In genomic region chr1:209266590-209267172, GRCh38 we compare ENCODE assay signal across 23 cellular contexts.
DNase-seq lines count a peak whose midpoint lies in the region; ATAC-seq, FAIRE-seq and TF ChIP-seq lines count a peak whose summit lies in the region.
"Had no signal": no experiment of that assay in that cellular context is flagged by ENCODE, and none has a peak within 500 bp of the region (broad histone marks: within the 10 kb centered on the region; RNA-seq: fewer than 3 reads in every experiment).

No MANE protein-coding gene starts in this region.

- no peak overlapping the region for H3K27ac ChIP-seq in breast epithelium
- H3K27ac ChIP-seq in left lung, result no peak overlapping the region
- H3K27ac ChIP-seq: cardiac muscle cell had no signal

- ATAC-seq in left lung, result peak; percentile 69
- ATAC-seq in activated CD8-positive, alpha-beta T cell treated with anti-CD3 and anti-CD28 coated beads for 36 hours, result no peak
- ATAC-seq: naive thymus-derived CD4-positive, alpha-beta T cell; stimulated activated naive CD8-positive, alpha-beta T cell treated with anti-CD3 and anti-CD28 coated beads, Interleukin-15, Interleukin-2, amounts not matched to agents 100 U/mL and 50 U/mL, for 24 hours had no signal

- H3K4me1 ChIP-seq in breast epithelium (no peaks in the 10 kb centered on the region), left lung (no peaks in the 10 kb centered on the region)

- intact Hi-C loops in MCF 10A (cut with micrococcal nuclease), result no loop called here
- intact Hi-C loops in breast epithelium (cut with DNase I; ENCODE audit: low total_unique reads), result no loop called here
- intact Hi-C loops in left lung (cut with DNase I), result no loop called here
- intact Hi-C loops in activated CD8-positive, alpha-beta T cell treated with anti-CD3 and anti-CD28 coated beads for 36 hours (cut with micrococcal nuclease), result no loop called here

- H3K27me3 Mint-ChIP-seq in MCF 10A (ENCODE audit: insufficient read depth, unreplicated experiment), result no peaks in the 10 kb centered on the region
- H3K27me3 Mint-ChIP-seq in activated CD8-positive, alpha-beta T cell treated with anti-CD3 and anti-CD28 coated beads for 36 hours, result peaks cover 2% of the 10 kb centered on the region
- H3K27me3 Mint-ChIP-seq: activated naive CD8-positive, alpha-beta T cell had no signal

- TF ChIP-seq CTCF in MCF 10A (IDR thresholded peaks at IDR 0.05; ENCODE audit: unreplicated experiment), result no peak
- no peak for TF ChIP-seq CTCF in breast epithelium (IDR thresholded peaks at IDR 0.05)
- no peak for TF ChIP-seq CTCF in bronchial epithelial cell (IDR thresholded peaks at IDR 0.05; ENCODE audit: insufficient read depth, low read length, severe bottlenecking)
- no peak for TF ChIP-seq CTCF in left lung (IDR thresholded peaks at IDR 0.05)
- no peak for TF ChIP-seq CTCF in activated CD8-positive, alpha-beta T cell treated with anti-CD3 and anti-CD28 coated beads for 36 hours (IDR thresholded peaks at IDR 0.05)

- DNase-seq in MCF 10A (ENCODE audit: unreplicated experiment) (peak; percentile 55), breast epithelium (ENCODE audit: low spot score in 2 of 2) (no peak), bronchial epithelial cell (ENCODE audit: low read depth) (peak; percentile 58), left lung (no peak), MV-4-11 (lab: John Stamatoyannopoulos, UW) (no peak), cerebellum (ENCODE audit: low spot score) (no peak), NCI-H2196 treated with DMSO at 0.1 percent for 48 hours (lab: John Stamatoyannopoulos, UW; ENCODE audit: unreplicated experiment) (no peak)
- no peak for DNase-seq in activated CD8-positive, alpha-beta T cell treated with anti-CD3 and anti-CD28 coated beads for 36 hours
- DNase-seq: activated CD4-positive, alpha-beta T cell treated with anti-CD3 and anti-CD28 coated beads, Interleukin-2, amount 50 U/mL, for 48 hours; activated T-cell treated with anti-CD3 and anti-CD28 coated beads, Interleukin-2, amount 50 U/mL, for 1 hour; effector CD4-positive, alpha-beta T cell; H9; Kasumi-1; naive thymus-derived CD4-positive, alpha-beta T cell; NCI-H1436 treated with DMSO at 0.1 percent for 48 hours; NCI-H2227 treated with DMSO at 0.1 percent for 48 hours; stimulated activated CD4-positive, alpha-beta T cell treated with anti-CD3 and anti-CD28 coated beads, Interleukin-15, amount 100 ng/mL, for 24 hours; stimulated activated naive CD8-positive, alpha-beta T cell treated with anti-CD3 and anti-CD28 coated beads, Interleukin-15, Interleukin-2, amounts not matched to agents 100 U/mL and 50 U/mL, for 24 hours; trophoblast cell had no signal

- H3K4me1 Mint-ChIP-seq in MCF 10A (ENCODE audit: insufficient read depth, unreplicated experiment), result peaks cover 10% of the 10 kb centered on the region
- no peaks in the 10 kb centered on the region for H3K4me1 Mint-ChIP-seq in activated CD8-positive, alpha-beta T cell treated with anti-CD3 and anti-CD28 coated beads for 36 hours (ENCODE audit: low read depth)
- H3K4me1 Mint-ChIP-seq: naive thymus-derived CD4-positive, alpha-beta T cell had no signal

- H3K36me3 Mint-ChIP-seq in MCF 10A (ENCODE audit: insufficient read depth, unreplicated experiment), result no peaks in the 10 kb centered on the region
- H3K36me3 Mint-ChIP-seq in activated CD8-positive, alpha-beta T cell treated with anti-CD3 and anti-CD28 coated beads for 36 hours (ENCODE audit: low read depth), result no peaks in the 10 kb centered on the region
- H3K36me3 Mint-ChIP-seq: activated naive CD8-positive, alpha-beta T cell; naive thymus-derived CD4-positive, alpha-beta T cell had no signal

- no peak for TF ChIP-seq POLR2A in breast epithelium (IDR thresholded peaks at IDR 0.05)

- H3K9me3 ChIP-seq in breast epithelium (no peaks in the 10 kb centered on the region), left lung (no peaks in the 10 kb centered on the region)

- no peaks in the 10 kb centered on the region for H3K9me3 Mint-ChIP-seq in MCF 10A (ENCODE audit: unreplicated experiment)
- H3K9me3 Mint-ChIP-seq in activated CD8-positive, alpha-beta T cell treated with anti-CD3 and anti-CD28 coated beads for 36 hours, result no peaks in the 10 kb centered on the region

- FAIRE-seq in bronchial epithelial cell (lab: Jason Lieb, UNC), result no peak
- FAIRE-seq: frontal cortex, GM18507 had no signal

- no TSS peak for BruUV-seq in MCF 10A (replicated peaks; lab: Mats Ljungman, UMichigan)

- CTCF ChIA-PET in MCF 10A (lab: Yijun Ruan, JAX), result interaction anchor here (0.6 to 5.1 kb wide), 15 partner anchors 18 to 1245 kb away, joined by 3 to 44 read pairs (median 5); no protein-coding TSS in a partner anchor
- CTCF ChIA-PET in activated CD8-positive, alpha-beta T cell treated with anti-CD3 and anti-CD28 coated beads for 36 hours (lab: Charles Lee), result interaction anchor here (1.4 kb wide), 1 partner anchor 19 kb away, joined by 3 read pairs; no protein-coding TSS in a partner anchor

- H3K36me3 ChIP-seq in breast epithelium (no peaks in the 10 kb centered on the region), bronchial epithelial cell (ENCODE audit: control insufficient read depth, insufficient read depth, low read length) (no peaks in the 10 kb centered on the region), left lung (no peaks in the 10 kb centered on the region)
- H3K36me3 ChIP-seq: cardiac muscle cell had no signal

- POLR2A ChIA-PET in MCF 10A (lab: Yijun Ruan, JAX), result interaction anchor here (0.6 to 2.0 kb wide), 10 partner anchors 12 to 167 kb away, joined by 3 to 11 read pairs (median 3); no protein-coding TSS in a partner anchor
- POLR2A ChIA-PET in activated CD8-positive, alpha-beta T cell treated with anti-CD3 and anti-CD28 coated beads for 36 hours (lab: Charles Lee), result interaction anchor here (1.1 kb wide), 1 partner anchor 89 kb away, joined by 3 read pairs; no protein-coding TSS in a partner anchor

- no peak overlapping the region for H3K27ac Mint-ChIP-seq in MCF 10A (ENCODE audit: low read depth, unreplicated experiment)
- no peak overlapping the region for H3K27ac Mint-ChIP-seq in activated CD8-positive, alpha-beta T cell treated with anti-CD3 and anti-CD28 coated beads for 36 hours
- H3K27ac Mint-ChIP-seq: activated naive CD8-positive, alpha-beta T cell; H9; naive thymus-derived CD4-positive, alpha-beta T cell had no signal

- no peaks in the 10 kb centered on the region for H3K27me3 ChIP-seq in breast epithelium
- no peaks in the 10 kb centered on the region for H3K27me3 ChIP-seq in bronchial epithelial cell (ENCODE audit: control insufficient read depth, insufficient read depth, low read length)
- no peaks in the 10 kb centered on the region for H3K27me3 ChIP-seq in left lung
- H3K27me3 ChIP-seq: cardiac muscle cell had no signal

- no peak overlapping the region for H3K4me3 ChIP-seq in breast epithelium
- no peak overlapping the region for H3K4me3 ChIP-seq in bronchial epithelial cell (ENCODE audit: low read depth, low read length)
- H3K4me3 ChIP-seq in left lung, result no peak overlapping the region
- H3K4me3 ChIP-seq: cardiac muscle cell had no signal

- peak overlapping the region; percentile 7 for H3K4me3 Mint-ChIP-seq in MCF 10A (ENCODE audit: unreplicated experiment)
- no peak overlapping the region for H3K4me3 Mint-ChIP-seq in activated CD8-positive, alpha-beta T cell treated with anti-CD3 and anti-CD28 coated beads for 36 hours
- H3K4me3 Mint-ChIP-seq: activated naive CD8-positive, alpha-beta T cell; H9; naive thymus-derived CD4-positive, alpha-beta T cell had no signal

Comparison
In these comparisons a context has a peak if more than half of its experiments do, and no peak if none do; other contexts are left out.
1. DNase-seq: peak in MCF 10A (single experiment) and bronchial epithelial cell (single experiment); none in breast epithelium (0 of 2), left lung (0 of 2), MV-4-11 (single experiment), cerebellum (single experiment), NCI-H2196 treated with DMSO at 0.1 percent for 48 hours (single experiment) and activated CD8-positive, alpha-beta T cell treated with anti-CD3 and anti-CD28 coated beads for 36 hours (single experiment).